ENCODE assay signal across 9 cellular contexts in genomic region chr1:20165522-20165951, GRCh38. TPM values are rescaled to one million over a fixed set of nuclear protein-coding genes. Genes with fewer than 3 reads are reported as not detected.
DNase-seq lines count a peak whose midpoint lies in the region; ATAC-seq, FAIRE-seq and TF ChIP-seq lines count a peak whose summit lies in the region.
"Had no signal": no experiment of that assay in that cellular context is flagged by ENCODE, and none has a peak within 500 bp of the region (broad histone marks: within the 10 kb centered on the region; RNA-seq: fewer than 3 reads in every experiment).

No MANE protein-coding gene starts in this region.

- peak; percentile 16 to 28 for DNase-seq in A549 (ENCODE audit: low read depth in 1 of 2, low spot score in 1 of 2)
- no peak for DNase-seq in GM12891 (ENCODE audit: insufficient read length, low spot score)
- no peak for DNase-seq in RWPE2 (ENCODE audit: low spot score)
- DNase-seq in fibroblast of the aortic adventitia (ENCODE audit: low read depth), result no peak
- no peak for DNase-seq in activated T-cell treated with anti-CD3 and anti-CD28 coated beads, Interleukin-2, amount 50 U/mL, for 24 hours
- DNase-seq in lower leg skin (ENCODE audit: low spot score in 2 of 2), result no peak

- H3K4me3 ChIP-seq in A549, result no peak overlapping the region
- H3K4me3 ChIP-seq in RWPE2 (ENCODE audit: severe bottlenecking), result no peak overlapping the region
- no peak overlapping the region for H3K4me3 ChIP-seq in fibroblast of the aortic adventitia (ENCODE audit: low read depth, low read length)
- no peak overlapping the region for H3K4me3 ChIP-seq in lower leg skin (ENCODE audit: low read depth, poor library complexity, severe bottlenecking)

- CTCF ChIA-PET in A549 (lab: Yijun Ruan, JAX), result interaction anchor here (0.6 to 3.1 kb wide), 9 partner anchors 10 to 328 kb away, joined by 3 to 13 read pairs (median 4); no protein-coding TSS in a partner anchor

- H3K27me3 Mint-ChIP-seq in activated T-cell treated with anti-CD3 and anti-CD28 coated beads, Interleukin-2, amount 50 U/mL, for 24 hours, result no peaks in the 10 kb centered on the region

- WGBS in A549 (ENCODE audit: missing lambda C conversion rate), result 29% methylated on average over 9 of the region's 16 CpGs
- 77 to 83% methylated on average over 16 of the region's 16 CpGs for WGBS in lower leg skin, 2 donors

- no peaks in the 10 kb centered on the region for H3K27me3 ChIP-seq in RWPE2 (ENCODE audit: insufficient read depth, poor library complexity, severe bottlenecking)

- H3K27ac ChIP-seq in A549 (no peak overlapping the region), RWPE2 (ENCODE audit: poor library complexity, severe bottlenecking) (no peak overlapping the region)

- TF ChIP-seq RAD21 in A549 (conservative IDR thresholded peaks at IDR 0.05 in 1 of 2, IDR thresholded peaks at IDR 0.05 in 1 of 2), result peak in 1 of 2 experiments; percentile 28; a peak in 1 of 5 replicates

- no peak for TF ChIP-seq POLR2A in A549 (IDR thresholded peaks at IDR 0.05; ENCODE audit: low read length)
- no peak for TF ChIP-seq POLR2A in GM12891 (IDR thresholded peaks at IDR 0.05; ENCODE audit: low read depth, low read length)
- no peak for TF ChIP-seq POLR2A in lower leg skin (IDR thresholded peaks at IDR 0.05)

- H3K36me3 Mint-ChIP-seq in activated T-cell treated with anti-CD3 and anti-CD28 coated beads, Interleukin-2, amount 50 U/mL, for 24 hours (ENCODE audit: low read depth), result peaks cover 2% of the 10 kb centered on the region
- H3K36me3 Mint-ChIP-seq: stimulated activated effector memory CD8-positive, alpha-beta T cell treated with anti-CD3 and anti-CD28 coated beads, Interleukin-12 subunit alpha, Interleukin-12 subunit beta, amount 100 ng/mL, for 72 hours had no signal

- H3K4me1 Mint-ChIP-seq in activated T-cell treated with anti-CD3 and anti-CD28 coated beads, Interleukin-2, amount 50 U/mL, for 24 hours (ENCODE audit: low read depth), result no peaks in the 10 kb centered on the region
- H3K4me1 Mint-ChIP-seq: stimulated activated effector memory CD8-positive, alpha-beta T cell treated with anti-CD3 and anti-CD28 coated beads, Interleukin-12 subunit alpha, Interleukin-12 subunit beta, amount 100 ng/mL, for 72 hours had no signal

- intact Hi-C loops in lower leg skin (cut with DNase I; ENCODE audit: low total_unique reads), result no loop called here

- H3K4me1 ChIP-seq in A549, result no peaks in the 10 kb centered on the region
- H3K4me1 ChIP-seq in RWPE2 (ENCODE audit: insufficient read depth, poor library complexity, severe bottlenecking), result peaks cover 4% of the 10 kb centered on the region

- TF ChIP-seq EP300 in A549 (IDR thresholded peaks at IDR 0.05), result no peak

- peak; percentile 56 to 79; a peak in 4 of 6 replicates for ATAC-seq in A549
- ATAC-seq in RWPE2 (ENCODE audit: low read depth), result 0 out of 3 replicates have a peak, but pooled peaks have one; percentile 29
- no peak for ATAC-seq in HG02678 (IDR thresholded peaks at IDR 0.05; ENCODE audit: unreplicated experiment)
- no peak for ATAC-seq in GM19467 (IDR thresholded peaks at IDR 0.05; ENCODE audit: unreplicated experiment)
- ATAC-seq: stimulated activated effector memory CD8-positive, alpha-beta T cell treated with anti-CD3 and anti-CD28 coated beads, Interleukin-12 subunit alpha, Interleukin-12 subunit beta, amount 100 ng/mL, for 72 hours had no signal

- peaks cover 22% of the 10 kb centered on the region for H3K9me3 Mint-ChIP-seq in activated T-cell treated with anti-CD3 and anti-CD28 coated beads, Interleukin-2, amount 50 U/mL, for 24 hours

- no peak overlapping the region for H3K4me3 Mint-ChIP-seq in activated T-cell treated with anti-CD3 and anti-CD28 coated beads, Interleukin-2, amount 50 U/mL, for 24 hours
- H3K4me3 Mint-ChIP-seq: stimulated activated effector memory CD8-positive, alpha-beta T cell treated with anti-CD3 and anti-CD28 coated beads, Interleukin-12 subunit alpha, Interleukin-12 subunit beta, amount 100 ng/mL, for 72 hours had no signal

- no peak for FAIRE-seq in A549 (lab: Jason Lieb, UNC)
- peak; percentile 68 for FAIRE-seq in GM12891 (lab: Jason Lieb, UNC)

- H3K36me3 ChIP-seq in RWPE2 (ENCODE audit: low read depth), result no peaks in the 10 kb centered on the region

- peak; percentile 21; the same call in 1 of the 3 replicates for TF ChIP-seq CTCF in A549 (IDR thresholded peaks at IDR 0.05)
- TF ChIP-seq CTCF in RWPE2 (IDR thresholded peaks at IDR 0.05; ENCODE audit: poor library complexity, severe bottlenecking), result peak; percentile 50
- peak; percentile 36 for TF ChIP-seq CTCF in fibroblast of the aortic adventitia (IDR thresholded peaks at IDR 0.05; ENCODE audit: insufficient read depth, low read length)
- TF ChIP-seq CTCF in lower leg skin (IDR thresholded peaks at IDR 0.05), result no peak

- H3K27ac Mint-ChIP-seq in activated T-cell treated with anti-CD3 and anti-CD28 coated beads, Interleukin-2, amount 50 U/mL, for 24 hours, result no peak overlapping the region
- H3K27ac Mint-ChIP-seq: stimulated activated effector memory CD8-positive, alpha-beta T cell treated with anti-CD3 and anti-CD28 coated beads, Interleukin-12 subunit alpha, Interleukin-12 subunit beta, amount 100 ng/mL, for 72 hours had no signal

- POLR2A ChIA-PET in A549 (lab: Yijun Ruan, JAX), result no interaction called here

- H3K4me2 ChIP-seq in A549, result no peak overlapping the region

- H3K9me3 ChIP-seq in A549 (no peaks in the 10 kb centered on the region), RWPE2 (ENCODE audit: severe bottlenecking) (peaks cover 2% of the 10 kb centered on the region)

TF ChIP-seq in A549, 52 proteins besides CTCF, POLR2A, EP300 and RAD21:
- TF ChIP-seq SREBF2 (IDR thresholded peaks at IDR 0.05) (no peak), HOXA7 (CRISPR knock-in tag; IDR thresholded peaks at IDR 0.05) (no peak), EHF (CRISPR knock-in tag; IDR thresholded peaks at IDR 0.05) (no peak), HOXB5 (CRISPR knock-in tag; IDR thresholded peaks at IDR 0.05) (no peak), PHF8 (IDR thresholded peaks at IDR 0.05; ENCODE audit: borderline replicate concordance, low read depth) (no peak)
- TF ChIP-seq, protein P1, sequence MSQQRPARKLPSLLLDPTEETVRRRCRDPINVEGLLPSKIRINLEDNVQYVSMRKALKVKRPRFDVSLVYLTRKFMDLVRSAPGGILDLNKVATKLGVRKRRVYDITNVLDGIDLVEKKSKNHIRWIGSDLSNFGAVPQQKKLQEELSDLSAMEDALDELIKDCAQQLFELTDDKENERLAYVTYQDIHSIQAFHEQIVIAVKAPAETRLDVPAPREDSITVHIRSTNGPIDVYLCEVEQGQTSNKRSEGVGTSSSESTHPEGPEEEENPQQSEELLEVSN (IDR thresholded peaks at IDR 0.05; ENCODE audit: borderline replicate concordance, low read depth), result no peak
TF ChIP-seq in A549: peak in this region for 0.

TF ChIP-seq in GM12891, 5 proteins besides CTCF, POLR2A, EP300 and RAD21:
- no peak for TF ChIP-seq PAX5 (IDR thresholded peaks at IDR 0.05; ENCODE audit: insufficient read depth, low read length, severe bottlenecking)
- TF ChIP-seq SPI1 (IDR thresholded peaks at IDR 0.05; ENCODE audit: low read depth, low read length), result no peak
- no peak for TF ChIP-seq POLR2AphosphoS5 (IDR thresholded peaks at IDR 0.05; ENCODE audit: low read depth, low read length)
- no peak for TF ChIP-seq TAF1 (IDR thresholded peaks at IDR 0.05; ENCODE audit: low read depth, low read length)
- no peak for TF ChIP-seq POU2F2 (IDR thresholded peaks at IDR 0.05; ENCODE audit: low read depth, low read length)
TF ChIP-seq in GM12891: peak in this region for 0.

RNA-seq across cellular contexts. Expression of gene UBXN10, which starts 20.4 kb away (rescaled TPM):
- 0.01 TPM in 1 of 2 replicates, not detected in the other for polyA plus RNA-seq in A549 (2011; rRNA removed)
- polyA plus RNA-seq in A549 (2012; cell fraction: cytosol; rRNA removed), result not detected in 2 replicates
- polyA plus RNA-seq in A549 (2012; cell fraction: nucleus; rRNA removed), result not detected in 2 replicates
- polyA plus RNA-seq in A549 (2017; fragmentation: RNase III; extraction: RNeasy Plus Mini Kit Qiagen cat#74134 plus additional on column Dnase treatment), result not detected in 3 replicates
- 0.04 TPM in 1 of 2 replicates, not detected in the other for polyA minus RNA-seq in A549 (2011; rRNA and poly(A)+ RNA removed)
- 0.08 TPM for polyA plus RNA-seq in GM12891 (2012; ENCODE audit: low read depth, missing spikeins)
- total RNA-seq in fibroblast of the aortic adventitia (ENCODE audit: low replicate concordance), result not detected in 2 replicates
- total RNA-seq in lower leg skin, result under 1 TPM in 3 of 4 donors, not detected in 1; 0.12 to 0.91 (median 0.81) TPM

RNA-seq across cellular contexts. Expression of gene PLA2G2C, which starts 20.8 kb away (rescaled TPM):
- not detected in 2 replicates for polyA plus RNA-seq in A549 (2011; rRNA removed)
- polyA plus RNA-seq in A549 (2012; cell fraction: cytosol; rRNA removed), result not detected in 2 replicates
- polyA plus RNA-seq in A549 (2012; cell fraction: nucleus; rRNA removed), result not detected in 2 replicates
- polyA plus RNA-seq in A549 (2017; fragmentation: RNase III; extraction: RNeasy Plus Mini Kit Qiagen cat#74134 plus additional on column Dnase treatment), result not detected in 3 replicates
- polyA minus RNA-seq in A549 (2011; rRNA and poly(A)+ RNA removed), result not detected in 2 replicates
- polyA plus RNA-seq in GM12891 (2012; ENCODE audit: low read depth, missing spikeins), result not detected
- total RNA-seq in fibroblast of the aortic adventitia (ENCODE audit: low replicate concordance), result not detected in 2 replicates
- under 1 TPM in 1 of 4 donors, not detected in 3; 0.10 TPM for total RNA-seq in lower leg skin

RNA-seq across cellular contexts. Expression of gene PLA2G2F, which starts 26.4 kb away (rescaled TPM):
- polyA plus RNA-seq in A549 (2011; rRNA removed) (not detected in 2 replicates), A549 (2017; fragmentation: RNase III; extraction: RNeasy Plus Mini Kit Qiagen cat#74134 plus additional on column Dnase treatment) (not detected in 3 replicates)
- polyA plus RNA-seq in A549 (2012; cell fraction: cytosol; rRNA removed), result not detected in 2 replicates
- polyA plus RNA-seq in A549 (2012; cell fraction: nucleus; rRNA removed), result not detected in 2 replicates
- polyA minus RNA-seq in A549 (2011; rRNA and poly(A)+ RNA removed), result not detected in 2 replicates
- polyA plus RNA-seq in GM12891 (2012; ENCODE audit: low read depth, missing spikeins), result not detected
- total RNA-seq in fibroblast of the aortic adventitia (ENCODE audit: low replicate concordance) (not detected in 2 replicates), lower leg skin (10 to 100 TPM; 19.9 to 29.0 (median 24.6) TPM)

RNA-seq across cellular contexts. Expression of gene PLA2G2D, which starts 46.2 kb away (rescaled TPM):
- polyA plus RNA-seq in A549 (2011; rRNA removed) (not detected in 2 replicates), A549 (2017; fragmentation: RNase III; extraction: RNeasy Plus Mini Kit Qiagen cat#74134 plus additional on column Dnase treatment) (not detected in 3 replicates)
- not detected in 2 replicates for polyA plus RNA-seq in A549 (2012; cell fraction: cytosol; rRNA removed)
- not detected in 2 replicates for polyA plus RNA-seq in A549 (2012; cell fraction: nucleus; rRNA removed)
- not detected in 2 replicates for polyA minus RNA-seq in A549 (2011; rRNA and poly(A)+ RNA removed)
- 0.22 TPM for polyA plus RNA-seq in GM12891 (2012; ENCODE audit: low read depth, missing spikeins)
- total RNA-seq in fibroblast of the aortic adventitia (ENCODE audit: low replicate concordance) (not detected in 2 replicates), lower leg skin (not detected)

Comparison
In these comparisons a context has a peak if more than half of its experiments do, and no peak if none do; other contexts are left out.
1. ATAC-seq: peak in A549 (2 of 2) and RWPE2 (single experiment); none in HG02678 (single experiment) and GM19467 (single experiment).
2. DNase-seq: peak in A549 (2 of 2); none in GM12891 (single experiment), RWPE2 (single experiment), fibroblast of the aortic adventitia (single experiment), activated T-cell treated with anti-CD3 and anti-CD28 coated beads, Interleukin-2, amount 50 U/mL, for 24 hours (single experiment) and lower leg skin (0 of 2).
3. CTCF ChIP-seq: peak in A549 (single experiment), RWPE2 (single experiment) and fibroblast of the aortic adventitia (single experiment); none in lower leg skin (0 of 3).
4. RNA of gene PLA2G2F, which starts 26.4 kb away (total RNA-seq): 19.9 to 29.0 TPM in lower leg skin; not detected in fibroblast of the aortic adventitia; every median in the first group is over 10 times any median in the second.